21 cellular contexts compared by ENCODE assay signal in genomic region chr20:48003021-48003420, GRCh38.
DNase-seq lines count a peak whose midpoint lies in the region; ATAC-seq, FAIRE-seq and TF ChIP-seq lines count a peak whose summit lies in the region.
"Had no signal": no experiment of that assay in that cellular context is flagged by ENCODE, and none has a peak within 500 bp of the region (broad histone marks: within the 10 kb centered on the region; RNA-seq: fewer than 3 reads in every experiment).

No MANE protein-coding gene starts in this region.

- TF ChIP-seq EP300 in HepG2 (IDR thresholded peaks at IDR 0.05; ENCODE audit: low read depth in 2 of 2, low read length in 2 of 2) (no peak), HepG2 (CRISPR knock-in tag; IDR thresholded peaks at IDR 0.05; ENCODE audit: borderline replicate concordance) (no peak)

- H3K4me1 ChIP-seq in HepG2 (ENCODE audit: insufficient read depth, low read length) = no peaks in the 10 kb centered on the region
- H3K4me1 ChIP-seq in right lobe of liver = no peaks in the 10 kb centered on the region

- DNase-seq in HepG2 (ENCODE audit: low spot score) = no peak
- no peak for DNase-seq in right lobe of liver
- no peak for DNase-seq in stimulated activated naive B cell treated with anti-CD40 and anti-IgM and Interleukin-4, amounts not matched to agents 10 μg/mL and 1 μg/mL and 100 μg/mL, for 72 hours
- DNase-seq in MV-4-11 (lab: John Stamatoyannopoulos, UW) = no peak
- DNase-seq in activated naive CD4-positive, alpha-beta T cell treated with anti-CD3 and anti-CD28 coated beads, Interleukin-2, amount 10 ng/mL, durations not matched to agents 7 days and 5 days = no peak
- no peak for DNase-seq in progenitor cell of endocrine pancreas (ENCODE audit: low spot score, unreplicated experiment)
- DNase-seq: AML-193; CD4-positive, alpha-beta memory T cell; DMS153; HFFc6; NCI-H1417 treated with DMSO at 0.1 percent for 48 hours; NCI-H187 treated with DMSO at 0.1 percent for 48 hours; NCI-H226; NCI-H524 treated with DMSO at 0.1 percent for 48 hours had no signal

- H3K9ac ChIP-seq in HepG2 (ENCODE audit: insufficient read depth, low read depth, low read length) = no peak overlapping the region
- H3K9ac ChIP-seq in SU-DHL-6 (ENCODE audit: low read length) = peak overlapping the region; percentile 13; the same call in 1 of the 2 replicates

- H3K4me1 Mint-ChIP-seq in stimulated activated naive B cell treated with anti-CD40 and anti-IgM and Interleukin-4, amounts not matched to agents 10 μg/mL and 1 μg/mL and 100 μg/mL, for 72 hours = peaks cover 62 to 69% of the 10 kb centered on the region in 2 donors
- H3K4me1 Mint-ChIP-seq in activated naive CD4-positive, alpha-beta T cell treated with anti-CD3 and anti-CD28 coated beads, Interleukin-2, amount 10 ng/mL, durations not matched to agents 7 days and 5 days = no peaks in the 10 kb centered on the region
- H3K4me1 Mint-ChIP-seq in progenitor cell of endocrine pancreas (ENCODE audit: low read depth) = no peaks in the 10 kb centered on the region
- H3K4me1 Mint-ChIP-seq: CD4-positive, alpha-beta memory T cell had no signal

- H4K20me1 ChIP-seq in HepG2 (ENCODE audit: insufficient read depth, low read length) (no peaks in the 10 kb centered on the region), SU-DHL-6 (ENCODE audit: low read depth, low read length) (no peaks in the 10 kb centered on the region)

- H3K27ac ChIP-seq in HepG2 (ENCODE audit: extremely low read length, insufficient read depth, low read length) (no peak overlapping the region), right lobe of liver (no peak overlapping the region), SU-DHL-6 (ENCODE audit: low read depth, low read length) (peak overlapping the region; percentile 82)
- H3K27ac ChIP-seq: 22Rv1, SJCRH30 had no signal

- ATAC-seq in HepG2 (no peak), right lobe of liver (no peak), HG03342 (IDR thresholded peaks at IDR 0.05; ENCODE audit: unreplicated experiment) (peak; percentile 28)
- ATAC-seq in stimulated activated naive B cell treated with anti-CD40 and anti-IgM and Interleukin-4, amounts not matched to agents 10 μg/mL and 1 μg/mL and 100 μg/mL, for 72 hours (replicated peaks) = peak; percentile 11 to 15
- ATAC-seq: K562 had no signal

- no peaks in the 10 kb centered on the region for H3K36me3 ChIP-seq in HepG2 (replicated peaks in 1 of 2; ENCODE audit: control insufficient read depth in 1 of 2, insufficient read depth in 2 of 2, low read length in 2 of 2)
- no peaks in the 10 kb centered on the region for H3K36me3 ChIP-seq in right lobe of liver
- H3K36me3 ChIP-seq in SU-DHL-6 (ENCODE audit: low read length) = no peaks in the 10 kb centered on the region
- H3K36me3 ChIP-seq: SJCRH30 had no signal

- WGBS in HepG2 (ENCODE audit: low lambda C conversion rate) = 12% methylated on average over 2 of the region's 2 CpGs
- 53% methylated on average over 2 of the region's 2 CpGs for WGBS in right lobe of liver (ENCODE audit: insufficient coverage, low coverage, low lambda C conversion rate, missing lambda C conversion rate)

- no peak overlapping the region for H3K4me2 ChIP-seq in HepG2 (ENCODE audit: low read depth, low read length)
- peak overlapping the region; percentile 48 for H3K4me2 ChIP-seq in SU-DHL-6 (ENCODE audit: low read depth, low read length, poor library complexity, severe bottlenecking)

- BruUV-seq in HepG2 (replicated peaks; lab: Mats Ljungman, UMichigan) = no TSS peak

- no peaks in the 10 kb centered on the region for H3K9me3 ChIP-seq in HepG2 (ENCODE audit: low read length)
- H3K9me3 ChIP-seq in right lobe of liver = no peaks in the 10 kb centered on the region
- H3K9me3 ChIP-seq in SU-DHL-6 (ENCODE audit: insufficient read depth, low read length) = peaks cover 5% of the 10 kb centered on the region; the same call in 1 of the 2 replicates

- no peak for FAIRE-seq in HepG2 (lab: Jason Lieb, UNC)
- FAIRE-seq: H54, K562 had no signal

- TF ChIP-seq POLR2A in HepG2 (IDR thresholded peaks at IDR 0.05; ENCODE audit: insufficient read depth in 1 of 2, low read depth in 2 of 2, low read length in 2 of 2) (no peak), right lobe of liver (IDR thresholded peaks at IDR 0.05) (no peak)

- no peaks in the 10 kb centered on the region for H3K27me3 Mint-ChIP-seq in stimulated activated naive B cell treated with anti-CD40 and anti-IgM and Interleukin-4, amounts not matched to agents 10 μg/mL and 1 μg/mL and 100 μg/mL, for 72 hours
- peaks cover 26% of the 10 kb centered on the region for H3K27me3 Mint-ChIP-seq in activated naive CD4-positive, alpha-beta T cell treated with anti-CD3 and anti-CD28 coated beads, Interleukin-2, amount 10 ng/mL, durations not matched to agents 7 days and 5 days
- H3K27me3 Mint-ChIP-seq in progenitor cell of endocrine pancreas = peaks cover 4% of the 10 kb centered on the region

- H3K4me3 ChIP-seq in HepG2 (replicated peaks in 1 of 3; ENCODE audit: insufficient read depth in 1 of 3, low read depth in 2 of 3, low read length in 3 of 3) = no peak overlapping the region
- H3K4me3 ChIP-seq in right lobe of liver = no peak overlapping the region
- H3K4me3 ChIP-seq in SU-DHL-6 (ENCODE audit: insufficient read depth, low read length, poor library complexity, severe bottlenecking) = no peak overlapping the region
- H3K4me3 ChIP-seq: K562, SJCRH30 had no signal

- TF ChIP-seq CTCF in HepG2 (CRISPR knock-in tag; IDR thresholded peaks at IDR 0.05) (no peak), right lobe of liver (IDR thresholded peaks at IDR 0.05) (no peak), SU-DHL-6 (IDR thresholded peaks at IDR 0.05; ENCODE audit: insufficient read depth, low read length, poor library complexity, severe bottlenecking) (no peak), progenitor cell of endocrine pancreas (IDR thresholded peaks at IDR 0.05; ENCODE audit: unreplicated experiment) (no peak)

- POLR2A ChIA-PET in HepG2 (lab: Yijun Ruan, JAX) = no interaction called here

- intact Hi-C loops in HepG2 (cut with micrococcal nuclease; ENCODE audit: unreplicated experiment) = no loop called here
- intact Hi-C loops in right lobe of liver (cut with DNase I) = no loop called here

- peaks cover 13 to 34% of the 10 kb centered on the region in 2 donors for H3K9me3 Mint-ChIP-seq in stimulated activated naive B cell treated with anti-CD40 and anti-IgM and Interleukin-4, amounts not matched to agents 10 μg/mL and 1 μg/mL and 100 μg/mL, for 72 hours
- H3K9me3 Mint-ChIP-seq in activated naive CD4-positive, alpha-beta T cell treated with anti-CD3 and anti-CD28 coated beads, Interleukin-2, amount 10 ng/mL, durations not matched to agents 7 days and 5 days = peaks cover 13% of the 10 kb centered on the region
- peaks cover 7% of the 10 kb centered on the region for H3K9me3 Mint-ChIP-seq in progenitor cell of endocrine pancreas (ENCODE audit: low read depth)

- no peak overlapping the region for H3K4me3 Mint-ChIP-seq in stimulated activated naive B cell treated with anti-CD40 and anti-IgM and Interleukin-4, amounts not matched to agents 10 μg/mL and 1 μg/mL and 100 μg/mL, for 72 hours
- H3K4me3 Mint-ChIP-seq in activated naive CD4-positive, alpha-beta T cell treated with anti-CD3 and anti-CD28 coated beads, Interleukin-2, amount 10 ng/mL, durations not matched to agents 7 days and 5 days = no peak overlapping the region
- H3K4me3 Mint-ChIP-seq in progenitor cell of endocrine pancreas (ENCODE audit: low read depth) = no peak overlapping the region
- H3K4me3 Mint-ChIP-seq: CD4-positive, alpha-beta memory T cell; HFFc6; T-helper 1 cell treated with Interleukin-12 subunit alpha and Interleukin-12 subunit beta and Interleukin-4 antibody, amounts not matched to agents 30 μg/mL and 1 μg/mL, for 36 hours had no signal

- peaks cover 1 to 14% of the 10 kb centered on the region in 2 experiments; a peak in 4 of 5 replicates for H3K27me3 ChIP-seq in HepG2 (ENCODE audit: control insufficient read depth in 1 of 2, insufficient read depth in 2 of 2, low read length in 2 of 2)
- no peaks in the 10 kb centered on the region for H3K27me3 ChIP-seq in right lobe of liver
- no peaks in the 10 kb centered on the region for H3K27me3 ChIP-seq in SU-DHL-6 (ENCODE audit: low read length)
- H3K27me3 ChIP-seq: SJCRH30 had no signal

- no peak for TF ChIP-seq RAD21 in HepG2 (CRISPR knock-in tag; IDR thresholded peaks at IDR 0.05)

- in situ Hi-C loops in HepG2 (cut with HindIII; ENCODE audit: extremely low pct_ligation_motif_present, low pct_unique_long_range_greater_than_20kb) = no loop called here

- no peaks in the 10 kb centered on the region for H3K9me2 ChIP-seq in SU-DHL-6 (replicated peaks; ENCODE audit: insufficient read depth, low read length)

- 0 out of 2 replicates have a peak, but pooled peaks cover 4% of the 10 kb centered on the region for H3F3A ChIP-seq in SU-DHL-6 (ENCODE audit: insufficient read depth)

- H3K36me3 Mint-ChIP-seq in stimulated activated naive B cell treated with anti-CD40 and anti-IgM and Interleukin-4, amounts not matched to agents 10 μg/mL and 1 μg/mL and 100 μg/mL, for 72 hours = peaks cover 11 to 20% of the 10 kb centered on the region in 2 donors
- H3K36me3 Mint-ChIP-seq in activated naive CD4-positive, alpha-beta T cell treated with anti-CD3 and anti-CD28 coated beads, Interleukin-2, amount 10 ng/mL, durations not matched to agents 7 days and 5 days = no peaks in the 10 kb centered on the region
- no peaks in the 10 kb centered on the region for H3K36me3 Mint-ChIP-seq in progenitor cell of endocrine pancreas (ENCODE audit: insufficient read depth)
- H3K36me3 Mint-ChIP-seq: CD4-positive, alpha-beta memory T cell had no signal

- H3K27ac Mint-ChIP-seq in stimulated activated naive B cell treated with anti-CD40 and anti-IgM and Interleukin-4, amounts not matched to agents 10 μg/mL and 1 μg/mL and 100 μg/mL, for 72 hours = peak overlapping the region; percentile 25
- no peak overlapping the region for H3K27ac Mint-ChIP-seq in activated naive CD4-positive, alpha-beta T cell treated with anti-CD3 and anti-CD28 coated beads, Interleukin-2, amount 10 ng/mL, durations not matched to agents 7 days and 5 days
- no peak overlapping the region for H3K27ac Mint-ChIP-seq in progenitor cell of endocrine pancreas
- H3K27ac Mint-ChIP-seq: CD4-positive, alpha-beta memory T cell; HFFc6; T-helper 1 cell treated with Interleukin-12 subunit alpha and Interleukin-12 subunit beta and Interleukin-4 antibody, amounts not matched to agents 30 μg/mL and 1 μg/mL, for 36 hours had no signal

- H2AFZ ChIP-seq in HepG2 (ENCODE audit: low read length) (no peak overlapping the region), SU-DHL-6 (ENCODE audit: low read depth, low read length, severe bottlenecking) (no peak overlapping the region)

- CTCF ChIA-PET in HepG2 (lab: Yijun Ruan, JAX; ENCODE audit: low intra/inter-chr PET ratio, low total read pairs) = no interaction called here
- CTCF ChIA-PET in activated naive CD4-positive, alpha-beta T cell treated with anti-CD3 and anti-CD28 coated beads, Interleukin-2, amount 10 ng/mL, durations not matched to agents 7 days and 5 days (lab: Charles Lee) = no interaction called here

- no peaks in the 10 kb centered on the region for H3K79me2 ChIP-seq in HepG2 (ENCODE audit: insufficient read depth, low read length)
- no peaks in the 10 kb centered on the region for H3K79me2 ChIP-seq in SU-DHL-6 (ENCODE audit: insufficient read depth, low read length)

TF ChIP-seq in HepG2, 621 proteins besides CTCF, POLR2A, EP300 and RAD21 (continues in another document):
- TF ChIP-seq PHF8 (CRISPR knock-in tag; IDR thresholded peaks at IDR 0.05) = no peak

Comparison
In these comparisons a context has a peak if more than half of its experiments do, and no peak if none do; other contexts are left out.
1. ATAC-seq: peak in HG03342 (single experiment) and stimulated activated naive B cell treated with anti-CD40 and anti-IgM and Interleukin-4, amounts not matched to agents 10 μg/mL and 1 μg/mL and 100 μg/mL, for 72 hours (2 of 2); none in HepG2 (single experiment) and right lobe of liver (0 of 4).